In genomic region chr4:13344216-13344615, GRCh38 we compare ENCODE assay signal across 15 cellular contexts.
"Had no signal": no experiment of that assay in that cellular context is flagged by ENCODE, and none has a peak within 500 bp of the region (broad histone marks: within the 10 kb centered on the region; RNA-seq: fewer than 3 reads in every experiment).

No MANE protein-coding gene starts in this region.

- H3K9me3 ChIP-seq: body of pancreas, tibial nerve had no signal

- DNase-seq: activated CD4-positive, alpha-beta T cell treated with anti-CD3 and anti-CD28 coated beads, Interleukin-2, amount 50 U/mL, for 1 hour; activated CD8-positive, alpha-beta memory T cell treated with anti-CD3 and anti-CD28 coated beads for 24 hours; activated gamma-delta T cell treated with Interleukin-2 at 50 U/mL for 16 hours; activated naive CD8-positive, alpha-beta T cell treated with anti-CD3 and anti-CD28 coated beads for 36 hours; amygdala; body of pancreas; caudate nucleus; mesendoderm; retina; stimulated activated CD4-positive, alpha-beta T cell treated with anti-CD3 and anti-CD28 coated beads, Interleukin-2, amount 100 ng/mL, for 48 hours; stimulated activated naive CD4-positive, alpha-beta T cell; substantia nigra had no signal

- H3K27me3 ChIP-seq: body of pancreas, hepatocyte, tibial nerve had no signal

- H3K4me3 ChIP-seq: body of pancreas, coronary artery, hepatocyte, tibial nerve had no signal

- H3K4me1 ChIP-seq: body of pancreas, tibial nerve had no signal

- H3K27ac ChIP-seq: body of pancreas, coronary artery, hepatocyte, tibial nerve had no signal
